Comparison of ENCODE assay signal across 24 cellular contexts in genomic region chr5:161757223-161757622, GRCh38.
"Had no signal": no experiment of that assay in that cellular context is flagged by ENCODE, and none has a peak within 500 bp of the region (broad histone marks: within the 10 kb centered on the region; RNA-seq: fewer than 3 reads in every experiment).

No MANE protein-coding gene starts in this region.

- H3K36me3 ChIP-seq: colonic mucosa, esophagus muscularis mucosa, esophagus squamous epithelium, gastrocnemius medialis, gastroesophageal sphincter, heart left ventricle, heart right ventricle had no signal

- ATAC-seq: effector memory CD8-positive, alpha-beta T cell; esophagus mucosa; foreskin keratinocyte; gastrocnemius medialis; gastroesophageal sphincter; heart left ventricle; heart right ventricle had no signal

- H3K27me3 ChIP-seq: colonic mucosa, esophagus muscularis mucosa, esophagus squamous epithelium, foreskin keratinocyte, gastrocnemius medialis, heart right ventricle had no signal

- H3K4me3 ChIP-seq: colonic mucosa, coronary artery, dorsolateral prefrontal cortex, esophagus muscularis mucosa, esophagus squamous epithelium, gastrocnemius medialis, gastroesophageal sphincter, heart left ventricle, heart right ventricle had no signal

- H3K9me3 ChIP-seq: colonic mucosa, esophagus muscularis mucosa, esophagus squamous epithelium, gastrocnemius medialis, gastroesophageal sphincter, heart left ventricle had no signal

- DNase-seq: colonic mucosa; cortex of kidney; dermis blood vessel endothelial cell; effector CD4-positive, alpha-beta T cell; effector CD8-positive, alpha-beta T cell; effector memory CD4-positive, alpha-beta T cell; effector memory CD8-positive, alpha-beta T cell; endodermal cell; erythroblast; esophagus squamous epithelium; foreskin fibroblast; foreskin keratinocyte; foreskin melanocyte; gastrocnemius medialis; glutamatergic neuron; head of caudate nucleus; heart left ventricle; heart right ventricle had no signal

- H3K4me1 ChIP-seq: colonic mucosa, esophagus muscularis mucosa, esophagus squamous epithelium, foreskin keratinocyte, gastrocnemius medialis, gastroesophageal sphincter, heart left ventricle, heart right ventricle had no signal

- H3K27ac ChIP-seq: colonic mucosa, coronary artery, dorsolateral prefrontal cortex, epithelial cell of prostate, esophagus muscularis mucosa, esophagus squamous epithelium, foreskin keratinocyte, gastrocnemius medialis, gastroesophageal sphincter, heart left ventricle, heart right ventricle had no signal
